Comparison of ENCODE assay signal across 20 cellular contexts in the genomic region with DNA sequence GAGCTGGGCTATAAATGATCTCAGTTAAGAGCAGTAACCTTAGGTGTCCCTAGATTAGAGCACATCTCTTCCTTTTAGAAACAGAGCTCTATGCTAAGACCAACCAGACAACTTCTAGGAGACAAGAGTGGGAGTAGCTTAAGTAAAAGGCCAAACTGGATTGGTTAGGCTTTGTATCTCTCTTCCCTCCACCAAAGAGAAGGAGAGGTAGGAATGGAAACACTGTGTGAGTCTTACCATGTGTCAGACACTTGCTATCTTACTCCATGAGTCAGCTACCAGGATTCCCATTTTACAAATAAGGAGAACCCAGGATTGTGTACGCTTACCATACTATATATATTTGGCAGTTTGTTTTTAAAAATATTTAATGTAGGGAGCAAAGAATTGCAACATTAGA.
DNase-seq lines count a peak whose midpoint lies in the region; ATAC-seq and TF ChIP-seq lines count a peak whose summit lies in the region.
"Had no signal": no experiment of that assay in that cellular context is flagged by ENCODE, and none has a peak within 500 bp of the region (broad histone marks: within the 10 kb centered on the region; RNA-seq: fewer than 3 reads in every experiment).

No MANE protein-coding gene starts in this region.

- H4K20me1 ChIP-seq in IMR-90 (ENCODE audit: insufficient read depth, low read length): no peaks in the 10 kb centered on the region

- H3K36me3 ChIP-seq in IMR-90 (ENCODE audit: control insufficient read depth, insufficient read depth, low read length) (no peaks in the 10 kb centered on the region), RWPE2 (ENCODE audit: low read depth) (no peaks in the 10 kb centered on the region)
- H3K36me3 ChIP-seq: HAP-1 had no signal

- H3K9me3 ChIP-seq in IMR-90 (ENCODE audit: control insufficient read depth, insufficient read depth, low read length) (0 out of 2 replicates have a peak, but pooled peaks cover 1% of the 10 kb centered on the region), RWPE2 (ENCODE audit: severe bottlenecking) (peaks cover 2% of the 10 kb centered on the region)
- H3K9me3 ChIP-seq: HAP-1 had no signal

- H3K27ac ChIP-seq in IMR-90 (ENCODE audit: insufficient read depth, low read length) (no peak overlapping the region), RWPE2 (ENCODE audit: poor library complexity, severe bottlenecking) (no peak overlapping the region)
- H3K27ac ChIP-seq: SK-N-MC had no signal

- intact Hi-C loops in IMR-90 (cut with micrococcal nuclease): no loop called here

- dilution Hi-C loops in IMR-90 (cut with HindIII; ENCODE audit: low sequenced_read_pairs, unreplicated experiment): no loop called here

- H3K18ac ChIP-seq in IMR-90 (ENCODE audit: low read depth, low read length): no peak overlapping the region

- H3K4me1 ChIP-seq in IMR-90 (ENCODE audit: control insufficient read depth, insufficient read depth, low read length) (no peaks in the 10 kb centered on the region), RWPE2 (ENCODE audit: insufficient read depth, poor library complexity, severe bottlenecking) (no peaks in the 10 kb centered on the region)
- H3K4me1 ChIP-seq: HAP-1 had no signal

- H4K8ac ChIP-seq in IMR-90 (ENCODE audit: low read depth in 2 of 2, low read length in 2 of 2): no peak overlapping the region

- no peak overlapping the region for H2BK15ac ChIP-seq in IMR-90 (ENCODE audit: low read depth, low read length)

- H3K4me2 ChIP-seq in IMR-90 (ENCODE audit: low read depth, low read length): no peak overlapping the region
- H3K4me2 ChIP-seq: GM23338 had no signal

- TF ChIP-seq RAD21 in IMR-90 (IDR thresholded peaks at IDR 0.05; ENCODE audit: low read length): no peak

- no peak overlapping the region for H4K91ac ChIP-seq in IMR-90 (ENCODE audit: insufficient read depth, low read depth, low read length)

- no peak overlapping the region for H3K56ac ChIP-seq in IMR-90 (ENCODE audit: extremely low read depth, insufficient read depth, low read length)

- H2BK5ac ChIP-seq in IMR-90 (ENCODE audit: low read depth, low read length, poor library complexity, severe bottlenecking): no peak overlapping the region

- no peak overlapping the region for H2BK120ac ChIP-seq in IMR-90 (ENCODE audit: low read depth, low read length)

- H3K27me3 ChIP-seq in IMR-90 (ENCODE audit: control insufficient read depth, insufficient read depth, low read length): no peaks in the 10 kb centered on the region
- H3K27me3 ChIP-seq in RWPE2 (ENCODE audit: insufficient read depth, poor library complexity, severe bottlenecking): no peaks in the 10 kb centered on the region

- no peaks in the 10 kb centered on the region for H3K9me1 ChIP-seq in IMR-90 (ENCODE audit: insufficient read depth, low read length)

- in situ Hi-C loops in IMR-90 (cut with MboI; ENCODE audit: low sequenced_read_pairs) (no loop called here), KBM-7 (cut with MboI; ENCODE audit: low pct_unique_long_range_greater_than_20kb, low sequenced_read_pairs) (no loop called here)

- no peak overlapping the region for H3K4ac ChIP-seq in IMR-90 (ENCODE audit: low read depth, low read length)

- DNase-seq in EL (peak; percentile 3), IMR-90 (peak; percentile 3), RWPE2 (ENCODE audit: low spot score) (no peak), kidney tubule cell (ENCODE audit: low spot score) (peak; percentile 27), KBM-7 (no peak), anterior cingulate cortex (lab: John Stamatoyannopoulos, UW) (no peak)
- DNase-seq: CD4-positive, CD25-positive, alpha-beta regulatory T cell; COR-L47; DND-41; NCI-H1105 treated with DMSO at 0.1 percent for 48 hours; NCI-H2081; NCI-H510A; NCI-H774; OCI-M1; SHP77; SW 1271 had no signal

- no peak overlapping the region for H3K23ac ChIP-seq in IMR-90 (ENCODE audit: low read depth, low read length)

- H4K5ac ChIP-seq in IMR-90 (ENCODE audit: low read depth, low read length): no peak overlapping the region

- POLR2A ChIA-PET in IMR-90 (lab: Charles Lee; ENCODE audit: unreplicated experiment): no interaction called here

- TF ChIP-seq CTCF in IMR-90 (conservative IDR thresholded peaks at IDR 0.05; ENCODE audit: low read depth, low read length) (no peak), RWPE2 (IDR thresholded peaks at IDR 0.05; ENCODE audit: poor library complexity, severe bottlenecking) (no peak)

- no peak overlapping the region for H2AK9ac ChIP-seq in IMR-90 (replicated peaks; ENCODE audit: low read depth, low read length, poor library complexity)

- no peak for TF ChIP-seq POLR2A in IMR-90 (IDR thresholded peaks at IDR 0.05; ENCODE audit: low read depth, low read length)

- H3K4me3 ChIP-seq in IMR-90 (ENCODE audit: insufficient read depth, low read depth, low read length): no peak overlapping the region
- no peak overlapping the region for H3K4me3 ChIP-seq in RWPE2 (ENCODE audit: severe bottlenecking)
- H3K4me3 ChIP-seq: GM23338, HAP-1, SK-N-MC had no signal

- CTCF ChIA-PET in IMR-90 (lab: Yijun Ruan, JAX): no interaction called here

- H3K79me1 ChIP-seq in IMR-90 (ENCODE audit: low read depth in 1 of 2, low read length in 2 of 2): no peaks in the 10 kb centered on the region

- no CpG with 5 or more reads among the region's 1 CpG for WGBS in IMR-90 (ENCODE audit: extremely low coverage in 2 of 2, insufficient read length in 1 of 2), 2 experiments

- H2AK5ac ChIP-seq in IMR-90 (ENCODE audit: low read depth, low read length): no peak overlapping the region

- H3K9ac ChIP-seq in IMR-90 (ENCODE audit: low read depth, low read length): no peak overlapping the region

- no peak overlapping the region for H2BK20ac ChIP-seq in IMR-90 (ENCODE audit: low read depth, low read length)

- ATAC-seq in IMR-90 (ENCODE audit: low read depth): no peak; the same call in 1 of the 2 replicates
- peak; percentile 62; the same call in 2 of the 3 replicates for ATAC-seq in RWPE2 (ENCODE audit: low read depth)
- no peak for ATAC-seq in GM18498 (IDR thresholded peaks at IDR 0.05; ENCODE audit: unreplicated experiment)
- ATAC-seq: GM23338 had no signal

- no peak overlapping the region for H2AFZ ChIP-seq in IMR-90 (replicated peaks; ENCODE audit: low read length, poor library complexity)
- H2AFZ ChIP-seq: GM23338 had no signal

- H3K14ac ChIP-seq in IMR-90 (replicated peaks; ENCODE audit: low read depth, low read length): no peak overlapping the region

- no TSS peak for BruUV-seq in IMR-90 (replicated peaks; lab: Mats Ljungman, UMichigan)

TF ChIP-seq in IMR-90, 13 proteins besides CTCF, POLR2A, EP300 and RAD21:
- no peak for TF ChIP-seq RCOR1 (IDR thresholded peaks at IDR 0.05; ENCODE audit: insufficient replicate concordance, low read length)
- TF ChIP-seq, protein P1, sequence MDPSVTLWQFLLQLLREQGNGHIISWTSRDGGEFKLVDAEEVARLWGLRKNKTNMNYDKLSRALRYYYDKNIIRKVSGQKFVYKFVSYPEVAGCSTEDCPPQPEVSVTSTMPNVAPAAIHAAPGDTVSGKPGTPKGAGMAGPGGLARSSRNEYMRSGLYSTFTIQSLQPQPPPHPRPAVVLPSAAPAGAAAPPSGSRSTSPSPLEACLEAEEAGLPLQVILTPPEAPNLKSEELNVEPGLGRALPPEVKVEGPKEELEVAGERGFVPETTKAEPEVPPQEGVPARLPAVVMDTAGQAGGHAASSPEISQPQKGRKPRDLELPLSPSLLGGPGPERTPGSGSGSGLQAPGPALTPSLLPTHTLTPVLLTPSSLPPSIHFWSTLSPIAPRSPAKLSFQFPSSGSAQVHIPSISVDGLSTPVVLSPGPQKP (IDR thresholded peaks at IDR 0.05; ENCODE audit: borderline replicate concordance, low read depth, low read length): no peak
- TF ChIP-seq SMC3 (IDR thresholded peaks at IDR 0.05; ENCODE audit: low read depth, low read length): no peak
- TF ChIP-seq CHD1 (IDR thresholded peaks at IDR 0.05; ENCODE audit: low read depth, low read length): no peak
- no peak for TF ChIP-seq MAZ (IDR thresholded peaks at IDR 0.05; ENCODE audit: borderline replicate concordance, low read depth, low read length)

Comparison
In these comparisons a context has a peak if more than half of its experiments do, and no peak if none do; other contexts are left out.
1. DNase-seq: peak in EL (single experiment), IMR-90 (single experiment) and kidney tubule cell (single experiment); none in RWPE2 (single experiment), KBM-7 (single experiment) and anterior cingulate cortex (0 of 58).